In genomic region chr11:3981084-3981633, GRCh38 we compare ENCODE assay signal across 20 cellular contexts.
"Had no signal": no experiment of that assay in that cellular context is flagged by ENCODE, and none has a peak within 500 bp of the region (broad histone marks: within the 10 kb centered on the region; RNA-seq: fewer than 3 reads in every experiment).

No MANE protein-coding gene starts in this region.

- H3K4me3 ChIP-seq: dorsolateral prefrontal cortex, gastroesophageal sphincter, heart left ventricle, left lung, skin epidermis, testis had no signal

- H3K36me3 ChIP-seq: gastroesophageal sphincter, heart left ventricle, left lung had no signal

- ATAC-seq: activated T-helper 17 cell treated with anti-CD3 and anti-CD28 coated beads, Interleukin-2, amount 50 U/mL, for 72 hours; gastroesophageal sphincter; left lung had no signal

- H3K4me3 Mint-ChIP-seq: activated naive CD8-positive, alpha-beta T cell treated with anti-CD3 and anti-CD28 coated beads, Interleukin-2, amount 10 ng/mL, durations not matched to agents 7 days and 5 days; activated T-helper 17 cell treated with anti-CD3 and anti-CD28 coated beads, Interleukin-2, amount 50 U/mL, for 72 hours; brain; neural crest cell; type B pancreatic cell had no signal

- H3K27ac ChIP-seq: dorsolateral prefrontal cortex, epithelial cell of prostate, gastroesophageal sphincter, heart left ventricle, left lung, skin epidermis, testis had no signal

- DNase-seq: activated CD4-positive, alpha-beta T cell treated with anti-CD3 and anti-CD28 coated beads, Interleukin-2, amount 50 U/mL, for 4 hours; activated naive CD4-positive, alpha-beta T cell treated with Interleukin-2 at 50 U/mL for 16 hours; activated naive CD8-positive, alpha-beta T cell treated with anti-CD3 and anti-CD28 coated beads, Interleukin-2, amount 10 ng/mL, durations not matched to agents 7 days and 5 days; activated T-cell treated with anti-CD3 and anti-CD28 coated beads for 4 hours; central memory CD4-positive, alpha-beta T cell; dorsolateral prefrontal cortex; heart left ventricle; left lung; stimulated activated CD4-positive, alpha-beta T cell treated with anti-CD3 and anti-CD28 coated beads, Interleukin-2, amount 100 ng/mL, for 48 hours; T-helper 2 cell; testis had no signal

- H3K27me3 Mint-ChIP-seq: activated naive CD8-positive, alpha-beta T cell treated with anti-CD3 and anti-CD28 coated beads, Interleukin-2, amount 10 ng/mL, durations not matched to agents 7 days and 5 days; activated T-helper 17 cell treated with anti-CD3 and anti-CD28 coated beads, Interleukin-2, amount 50 U/mL, for 72 hours; brain; type B pancreatic cell had no signal

- H3K27me3 ChIP-seq: gastroesophageal sphincter, heart left ventricle, left lung, testis had no signal

- FAIRE-seq: colon had no signal

- H3K27ac Mint-ChIP-seq: activated naive CD8-positive, alpha-beta T cell treated with anti-CD3 and anti-CD28 coated beads, Interleukin-2, amount 10 ng/mL, durations not matched to agents 7 days and 5 days; brain; progenitor cell of endocrine pancreas; type B pancreatic cell had no signal

- H3K36me3 Mint-ChIP-seq: brain had no signal

- H3K9me3 Mint-ChIP-seq: activated naive CD8-positive, alpha-beta T cell treated with anti-CD3 and anti-CD28 coated beads, Interleukin-2, amount 10 ng/mL, durations not matched to agents 7 days and 5 days; activated T-helper 17 cell treated with anti-CD3 and anti-CD28 coated beads, Interleukin-2, amount 50 U/mL, for 72 hours; brain; neural crest cell; type B pancreatic cell had no signal

- H3K9me3 ChIP-seq: gastroesophageal sphincter, heart left ventricle, left lung, testis had no signal

- H3K4me1 ChIP-seq: left lung, testis had no signal
